ENCODE assay signal across 23 cellular contexts in genomic region chr2:43379494-43379893, GRCh38.
DNase-seq lines count a peak whose midpoint lies in the region; ATAC-seq, FAIRE-seq and TF ChIP-seq lines count a peak whose summit lies in the region.
"Had no signal": no experiment of that assay in that cellular context is flagged by ENCODE, and none has a peak within 500 bp of the region (broad histone marks: within the 10 kb centered on the region; RNA-seq: fewer than 3 reads in every experiment).

No MANE protein-coding gene starts in this region.

- H2AFZ ChIP-seq in KMS-11 (ENCODE audit: low read depth) (no peak overlapping the region), GM12878 (ENCODE audit: control insufficient read depth, low read depth, low read length) (no peak overlapping the region)
- H2AFZ ChIP-seq: GM23338 had no signal

- POLR2A ChIA-PET in GM12878 (lab: Charles Lee) = interaction anchor here (0.6 to 1.6 kb wide), 2 partner anchors 23 to 67 kb away, joined by 3 to 5 read pairs; no protein-coding TSS in a partner anchor

- H3K27ac ChIP-seq in KMS-11 (no peak overlapping the region), GM12878 (ENCODE audit: control insufficient read depth, insufficient read depth) (no peak overlapping the region)
- H3K27ac ChIP-seq: A549; BLaER1 treated with 17β-estradiol and CSF1 and Interleukin-3, amounts not matched to agents 10 nM and 100 nM had no signal

- SMC1A ChIA-PET in GM12878 (lab: Charles Lee; ENCODE audit: uncharacterized antibody, unreplicated experiment) = interaction anchor here (1.0 to 2.7 kb wide), 6 partner anchors 9 to 102 kb away, joined by 3 to 9 read pairs (median 5); no protein-coding TSS in a partner anchor

- no peaks in the 10 kb centered on the region for H4K20me1 ChIP-seq in KMS-11 (ENCODE audit: insufficient read depth)
- H4K20me1 ChIP-seq in GM12878 (ENCODE audit: control insufficient read depth, insufficient read depth) = no peaks in the 10 kb centered on the region
- H4K20me1 ChIP-seq: BLaER1 treated with 17β-estradiol and CSF1 and Interleukin-3, amounts not matched to agents 10 nM and 100 nM had no signal

- TF ChIP-seq RAD21 in GM12878 (IDR thresholded peaks at IDR 0.05; ENCODE audit: insufficient read depth, low read depth, low read length) = no peak

- in situ Hi-C loops in GM12878 (cut with MboI) = no loop called here

- no peaks in the 10 kb centered on the region for H3K79me2 ChIP-seq in KMS-11 (ENCODE audit: insufficient read depth, low read depth)
- H3K79me2 ChIP-seq in GM12878 (ENCODE audit: control insufficient read depth, insufficient read depth, low read length) = no peaks in the 10 kb centered on the region

- H3K4me1 ChIP-seq in KMS-11 (ENCODE audit: low read depth, poor library complexity, severe bottlenecking) (peaks cover 68% of the 10 kb centered on the region), GM12878 (ENCODE audit: control insufficient read depth, insufficient read depth, low read length) (peaks cover 14% of the 10 kb centered on the region)

- intact Hi-C loops in GM12878 (cut with micrococcal nuclease; ENCODE audit: unreplicated experiment) = no loop called here

- H3K9me3 ChIP-seq in GM12878 (replicated peaks; ENCODE audit: control insufficient read depth, insufficient read depth, low read length) = no peaks in the 10 kb centered on the region; the same call in 2 of the 3 replicates
- H3K9me3 ChIP-seq: A549, BE2C had no signal

- no TSS peak for BruUV-seq in GM12878 (replicated peaks; lab: Mats Ljungman, UMichigan)

- RAD21 ChIA-PET in GM12878 (lab: Charles Lee; ENCODE audit: unreplicated experiment) = no interaction called here

- DNase-seq in GM12891 (ENCODE audit: insufficient read length, low spot score) (no peak), GM12878 (ENCODE audit: low read depth, low spot score) (no peak), SIG-M5 treated with dmso at 0.1 percent for 504 hours (lab: John Stamatoyannopoulos, UW; ENCODE audit: unreplicated experiment) (no peak)
- no peak for DNase-seq in activated naive CD4-positive, alpha-beta T cell (lab: John Stamatoyannopoulos, UW)
- no peak for DNase-seq in activated CD4-positive, CD25-positive, alpha-beta regulatory T cell (lab: John Stamatoyannopoulos, UW)
- DNase-seq: 8988T; ACHN; AML-193; BE2C; CD4-positive, alpha-beta T cell; CD8-positive, alpha-beta memory T cell; DMS 273 treated with DMSO at 0.1 percent for 48 hours; DMS79; EL; GDM1; H9 had no signal

- TF ChIP-seq POLR2A in GM12891 (IDR thresholded peaks at IDR 0.05; ENCODE audit: low read depth, low read length) = no peak
- no peak for TF ChIP-seq POLR2A in GM12878 (IDR thresholded peaks at IDR 0.05; ENCODE audit: low read depth, low read length)

- H3K4me3 ChIP-seq in KMS-11 (IDR thresholded peaks at IDR 0.05; ENCODE audit: insufficient read depth, low read depth, low read length) (no peak overlapping the region), GM12878 (no peak overlapping the region)
- H3K4me3 ChIP-seq: A549; BLaER1 treated with 17β-estradiol and CSF1 and Interleukin-3, amounts not matched to agents 10 nM and 100 nM; GM23338 had no signal

- H3K4me2 ChIP-seq in KMS-11 (peak overlapping the region; percentile 10; the same call in 1 of the 2 replicates), GM12878 (ENCODE audit: control insufficient read depth, insufficient read depth) (no peak overlapping the region)
- H3K4me2 ChIP-seq: A549; BLaER1 treated with 17β-estradiol and CSF1 and Interleukin-3, amounts not matched to agents 10 nM and 100 nM; GM23338 had no signal

- no peak overlapping the region for H3K9ac ChIP-seq in KMS-11
- no peak overlapping the region for H3K9ac ChIP-seq in GM12878 (ENCODE audit: control insufficient read depth, insufficient read depth, low read length)
- H3K9ac ChIP-seq: BLaER1 treated with 17β-estradiol and CSF1 and Interleukin-3, amounts not matched to agents 10 nM and 100 nM had no signal

- 95% methylated on average over 1 of the region's 1 CpG for WGBS in GM12878 (ENCODE audit: insufficient coverage, insufficient replicate concordance, low lambda C conversion rate, missing lambda C conversion rate)

- no peak for TF ChIP-seq EP300 in GM12878 (IDR thresholded peaks at IDR 0.05; ENCODE audit: borderline replicate concordance in 1 of 2, control insufficient read depth in 1 of 2, low read depth in 2 of 2, low read length in 2 of 2)

- FAIRE-seq in GM12891 (lab: Jason Lieb, UNC) (peak; percentile 71), GM12878 (lab: Jason Lieb, UNC) (no peak)
- FAIRE-seq: D721Med, GM12892 had no signal

- H3K27me3 ChIP-seq in KMS-11 (ENCODE audit: insufficient read depth, low read depth) (no peaks in the 10 kb centered on the region), GM12878 (replicated peaks in 1 of 2; ENCODE audit: control insufficient read depth in 2 of 2, insufficient read depth in 2 of 2, low read length in 1 of 2) (no peaks in the 10 kb centered on the region)
- H3K27me3 ChIP-seq: BE2C; BLaER1 treated with 17β-estradiol and CSF1 and Interleukin-3, amounts not matched to agents 10 nM and 100 nM had no signal

- CTCF ChIA-PET in GM12878 (lab: Yijun Ruan, JAX) = interaction anchor here (1.2 kb wide), 1 partner anchor 9 kb away, joined by 5 read pairs; no protein-coding TSS in a partner anchor

- no peaks in the 10 kb centered on the region for H3K36me3 ChIP-seq in KMS-11 (ENCODE audit: insufficient read depth)
- peaks cover 0 to 2% of the 10 kb centered on the region in 2 experiments; a peak in 1 of 4 replicates for H3K36me3 ChIP-seq in GM12878 (ENCODE audit: control insufficient read depth in 2 of 2, insufficient read depth in 2 of 2, low read length in 1 of 2)
- H3K36me3 ChIP-seq: BE2C had no signal

- no peak for ATAC-seq in GM12878
- ATAC-seq: A549, GM23338, HCT116 had no signal

- no peak for TF ChIP-seq CTCF in KMS-11 (conservative IDR thresholded peaks at IDR 0.05; ENCODE audit: low read depth, low read length)
- TF ChIP-seq CTCF in GM12878 (IDR thresholded peaks at IDR 0.05 in 2 of 3, conservative IDR thresholded peaks at IDR 0.05 in 1 of 3; ENCODE audit: control insufficient read depth in 2 of 3, extremely low read depth in 1 of 3, insufficient read depth in 1 of 3, low read depth in 3 of 3, low read length in 3 of 3) = no peak

TF ChIP-seq in GM12891, 5 proteins besides CTCF, POLR2A, EP300 and RAD21:
- TF ChIP-seq PAX5 (IDR thresholded peaks at IDR 0.05; ENCODE audit: insufficient read depth, low read length, severe bottlenecking) = no peak
- TF ChIP-seq POLR2AphosphoS5 (IDR thresholded peaks at IDR 0.05; ENCODE audit: low read depth, low read length) = no peak
- TF ChIP-seq SPI1 (IDR thresholded peaks at IDR 0.05; ENCODE audit: low read depth, low read length) = no peak
- TF ChIP-seq POU2F2 (IDR thresholded peaks at IDR 0.05; ENCODE audit: low read depth, low read length) = no peak
- no peak for TF ChIP-seq TAF1 (IDR thresholded peaks at IDR 0.05; ENCODE audit: low read depth, low read length)

TF ChIP-seq in GM12878, 131 proteins besides CTCF, POLR2A, EP300 and RAD21:
- TF ChIP-seq CHD2 (IDR thresholded peaks at IDR 0.05; ENCODE audit: borderline replicate concordance, low read depth, low read length) (no peak), RAD51 (IDR thresholded peaks at IDR 0.05) (0 out of 2 replicates have a peak, but pooled peaks have one; percentile 21)
